Comparison of ENCODE assay signal across 18 cellular contexts in genomic region chr11:92843455-92843854, GRCh38.
DNase-seq lines count a peak whose midpoint lies in the region; ATAC-seq and TF ChIP-seq lines count a peak whose summit lies in the region.
"Had no signal": no experiment of that assay in that cellular context is flagged by ENCODE, and none has a peak within 500 bp of the region (broad histone marks: within the 10 kb centered on the region; RNA-seq: fewer than 3 reads in every experiment).

No MANE protein-coding gene starts in this region.

- intact Hi-C loops in body of pancreas (cut with DNase I) = no loop called here

- H4K20me1 ChIP-seq in GM23338 (replicated peaks; ENCODE audit: insufficient read depth) = no peaks in the 10 kb centered on the region

- no peak for TF ChIP-seq POLR2A in body of pancreas (IDR thresholded peaks at IDR 0.05)

- ATAC-seq in GM23338 (no peak), RWPE2 (ENCODE audit: low read depth) (peak; percentile 76), omental fat pad (ENCODE audit: low FRiP score) (no peak), body of pancreas (no peak)
- ATAC-seq in stimulated activated naive CD8-positive, alpha-beta T cell treated with anti-CD3 and anti-CD28 coated beads, Interleukin-15, Interleukin-2, amounts not matched to agents 100 U/mL and 50 U/mL, for 24 hours = no peak
- ATAC-seq: activated CD4-positive, CD25-positive, alpha-beta regulatory T cell treated with anti-CD3 and anti-CD28 coated beads, Interleukin-2, amount 50 U/mL, for 24 hours; heart left ventricle; Panc1; SK-N-SH treated with all-trans-retinoic acid at 6 μM for 48 hours; stimulated activated effector memory CD8-positive, alpha-beta T cell treated with anti-CD3 and anti-CD28 coated beads, Interleukin-12 subunit alpha, Interleukin-12 subunit beta, amount 100 ng/mL, for 72 hours had no signal

- H3K36me3 ChIP-seq in GM23338 (ENCODE audit: insufficient read depth) (no peaks in the 10 kb centered on the region; the same call in 1 of the 2 replicates), RWPE2 (ENCODE audit: low read depth) (no peaks in the 10 kb centered on the region), body of pancreas (replicated peaks in 1 of 2; ENCODE audit: insufficient read depth in 1 of 2, low read depth in 2 of 2) (no peaks in the 10 kb centered on the region)
- H3K36me3 ChIP-seq: heart left ventricle, sigmoid colon had no signal

- H3K79me2 ChIP-seq in GM23338 (replicated peaks; ENCODE audit: insufficient read depth) = no peaks in the 10 kb centered on the region

- H3K27me3 Mint-ChIP-seq in GM23338 (ENCODE audit: insufficient read depth, low read depth, poor library complexity) (peaks cover 2% of the 10 kb centered on the region), nephron (ENCODE audit: low read depth) (no peaks in the 10 kb centered on the region)
- H3K27me3 Mint-ChIP-seq: activated naive CD8-positive, alpha-beta T cell had no signal

- H3K4me3 ChIP-seq in GM23338 = no peak overlapping the region
- no peak overlapping the region for H3K4me3 ChIP-seq in RWPE2 (ENCODE audit: severe bottlenecking)
- no peak overlapping the region for H3K4me3 ChIP-seq in body of pancreas
- H3K4me3 ChIP-seq: heart left ventricle, sigmoid colon, testis had no signal

- H3F3A ChIP-seq in GM23338 (replicated peaks; ENCODE audit: low read depth) = no peaks in the 10 kb centered on the region

- H3K9me2 ChIP-seq in GM23338 (ENCODE audit: insufficient read depth) = no peaks in the 10 kb centered on the region

- no peaks in the 10 kb centered on the region for H3K27me3 ChIP-seq in GM23338 (ENCODE audit: insufficient read depth)
- no peaks in the 10 kb centered on the region for H3K27me3 ChIP-seq in RWPE2 (ENCODE audit: insufficient read depth, poor library complexity, severe bottlenecking)
- no peaks in the 10 kb centered on the region for H3K27me3 ChIP-seq in body of pancreas
- H3K27me3 ChIP-seq: sigmoid colon, testis had no signal

- peaks cover 7% of the 10 kb centered on the region for H3K4me1 ChIP-seq in GM23338 (ENCODE audit: insufficient read depth)
- peaks cover 11% of the 10 kb centered on the region for H3K4me1 ChIP-seq in RWPE2 (ENCODE audit: insufficient read depth, poor library complexity, severe bottlenecking)
- H3K4me1 ChIP-seq in body of pancreas = no peaks in the 10 kb centered on the region
- H3K4me1 ChIP-seq: heart left ventricle, testis had no signal

- H3K4me3 Mint-ChIP-seq in GM23338 (no peak overlapping the region), nephron (no peak overlapping the region)
- H3K4me3 Mint-ChIP-seq: activated naive CD8-positive, alpha-beta T cell; stimulated activated effector memory CD8-positive, alpha-beta T cell treated with anti-CD3 and anti-CD28 coated beads, Interleukin-12 subunit alpha, Interleukin-12 subunit beta, amount 100 ng/mL, for 72 hours had no signal

- WGBS in body of pancreas, 2 donors = 59 to 61% methylated on average over 4 of the region's 4 CpGs

- peaks cover 47% of the 10 kb centered on the region for H3K36me3 Mint-ChIP-seq in GM23338 (ENCODE audit: low read depth)
- peaks cover 20% of the 10 kb centered on the region for H3K36me3 Mint-ChIP-seq in nephron (ENCODE audit: low read depth)
- H3K36me3 Mint-ChIP-seq: activated naive CD8-positive, alpha-beta T cell; stimulated activated effector memory CD8-positive, alpha-beta T cell treated with anti-CD3 and anti-CD28 coated beads, Interleukin-12 subunit alpha, Interleukin-12 subunit beta, amount 100 ng/mL, for 72 hours had no signal

- DNase-seq in GM23338 (ENCODE audit: low spot score) = no peak
- peak; percentile 93 for DNase-seq in NCI-H187 treated with DMSO at 0.1 percent for 48 hours (lab: John Stamatoyannopoulos, UW)
- DNase-seq in RWPE2 (ENCODE audit: low spot score) = no peak
- no peak for DNase-seq in HuH-7.5 (ENCODE audit: low spot score)
- DNase-seq in omental fat pad (ENCODE audit: low spot score) = no peak
- no peak for DNase-seq in body of pancreas
- DNase-seq in stimulated activated naive CD8-positive, alpha-beta T cell treated with anti-CD3 and anti-CD28 coated beads, Interleukin-15, Interleukin-2, amounts not matched to agents 100 U/mL and 50 U/mL, for 24 hours = no peak
- DNase-seq: activated T-cell treated with anti-CD3 and anti-CD28 coated beads, Interleukin-2, amount 50 U/mL, for 48 hours; heart left ventricle; sigmoid colon; T-helper 9 cell; testis had no signal

- H3K27ac ChIP-seq in GM23338 (ENCODE audit: low read depth) (no peak overlapping the region), RWPE2 (ENCODE audit: poor library complexity, severe bottlenecking) (no peak overlapping the region), body of pancreas (no peak overlapping the region)
- H3K27ac ChIP-seq: heart left ventricle, sigmoid colon, testis had no signal

- H3K27ac Mint-ChIP-seq in GM23338 (peak overlapping the region; percentile 11; the same call in 1 of the 2 replicates), nephron (peak overlapping the region in 2 of 3 experiments; percentile 48 to 53)
- H3K27ac Mint-ChIP-seq: activated naive CD8-positive, alpha-beta T cell; stimulated activated effector memory CD8-positive, alpha-beta T cell treated with anti-CD3 and anti-CD28 coated beads, Interleukin-12 subunit alpha, Interleukin-12 subunit beta, amount 100 ng/mL, for 72 hours had no signal

- no peaks in the 10 kb centered on the region for H3K9me3 Mint-ChIP-seq in GM23338
- no peaks in the 10 kb centered on the region for H3K9me3 Mint-ChIP-seq in nephron

- no peak overlapping the region for H3K4me2 ChIP-seq in GM23338

- H3K4me1 Mint-ChIP-seq in GM23338 (peaks cover 43% of the 10 kb centered on the region), nephron (peaks cover 67% of the 10 kb centered on the region)
- H3K4me1 Mint-ChIP-seq: stimulated activated effector memory CD8-positive, alpha-beta T cell treated with anti-CD3 and anti-CD28 coated beads, Interleukin-12 subunit alpha, Interleukin-12 subunit beta, amount 100 ng/mL, for 72 hours had no signal

- TF ChIP-seq CTCF in GM23338 (conservative IDR thresholded peaks at IDR 0.05; ENCODE audit: low read depth in 2 of 2) = no peak
- no peak for TF ChIP-seq CTCF in RWPE2 (IDR thresholded peaks at IDR 0.05; ENCODE audit: poor library complexity, severe bottlenecking)
- no peak for TF ChIP-seq CTCF in nephron (IDR thresholded peaks at IDR 0.05; ENCODE audit: unreplicated experiment in 3 of 3)
- TF ChIP-seq CTCF in omental fat pad (IDR thresholded peaks at IDR 0.05) = no peak
- TF ChIP-seq CTCF in body of pancreas (IDR thresholded peaks at IDR 0.05) = no peak

- H2AFZ ChIP-seq in GM23338 = no peak overlapping the region

- H3K9me3 ChIP-seq in RWPE2 (ENCODE audit: severe bottlenecking) (no peaks in the 10 kb centered on the region), body of pancreas (no peaks in the 10 kb centered on the region)
- H3K9me3 ChIP-seq: heart left ventricle, sigmoid colon, testis had no signal

TF ChIP-seq in GM23338, 12 proteins besides CTCF, POLR2A, EP300 and RAD21 (continues in another document):
- TF ChIP-seq CREB1 (CRISPR knock-in tag; IDR thresholded peaks at IDR 0.05; ENCODE audit: low read depth) (no peak), POLR2AphosphoS5 (IDR thresholded peaks at IDR 0.05; ENCODE audit: low read depth) (no peak), EZH2 (IDR thresholded peaks at IDR 0.05; ENCODE audit: low read depth, unreplicated experiment) (no peak), STAT1 (IDR thresholded peaks at IDR 0.05; ENCODE audit: unreplicated experiment) (no peak), ETS1 (IDR thresholded peaks at IDR 0.05) (no peak)
